In the genomic region with DNA sequence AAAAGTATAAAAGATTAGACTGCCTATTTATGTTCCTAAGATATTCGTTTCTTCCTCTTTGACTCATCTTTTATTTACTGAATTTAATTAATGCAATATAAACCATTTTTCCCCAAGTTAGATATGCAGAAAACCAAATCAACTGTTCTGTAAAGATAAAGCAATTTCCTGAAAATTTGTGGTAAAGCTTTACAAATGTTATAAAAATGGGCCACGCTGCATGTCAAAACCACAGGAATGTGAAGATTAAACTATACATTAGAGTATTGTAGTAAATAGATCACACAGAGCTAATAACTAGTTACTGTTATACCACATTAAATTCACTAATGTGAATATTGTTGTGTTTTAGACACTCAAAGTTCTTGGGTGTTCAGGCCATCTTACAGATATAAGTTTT, we compare ENCODE assay signal across 31 cellular contexts.
"Had no signal": no experiment of that assay in that cellular context is flagged by ENCODE, and none has a peak within 500 bp of the region (broad histone marks: within the 10 kb centered on the region; RNA-seq: fewer than 3 reads in every experiment).

No MANE protein-coding gene starts in this region.

- H3K4me1 Mint-ChIP-seq: activated B cell treated with CpG ODN at 0.5 μM for 24 hours; activated T-helper 17 cell treated with anti-CD3 and anti-CD28 coated beads, Interleukin-2, amount 50 U/mL, for 72 hours; central memory CD8-positive, alpha-beta T cell; endodermal cell; T-helper 17 cell had no signal

- H3K9me3 ChIP-seq: gastrocnemius medialis, heart right ventricle had no signal

- DNase-seq: activated B cell treated with CpG ODN at 0.5 μM for 24 hours; activated CD4-positive, alpha-beta T cell treated with anti-CD3 and anti-CD28 coated beads for 48 hours; activated CD4-positive, alpha-beta T cell treated with anti-CD3 and anti-CD28 coated beads, Interleukin-2, amount 50 U/mL, for 1 hour; activated CD4-positive, alpha-beta T cell treated with anti-CD3 and anti-CD28 coated beads, Interleukin-2, amount 50 U/mL, for 48 hours; activated CD8-positive, alpha-beta memory T cell treated with anti-CD3 and anti-CD28 coated beads for 24 hours; activated CD8-positive, alpha-beta T cell treated with anti-CD3 and anti-CD28 coated beads for 36 hours; activated effector memory CD4-positive, alpha-beta T cell treated with Interleukin-2 at 50 U/mL for 16 hours; activated gamma-delta T cell treated with Interleukin-2 at 50 U/mL for 16 hours; activated naive CD4-positive, alpha-beta T cell treated with anti-CD3 and anti-CD28 coated beads, Interleukin-2, amount 50 U/mL, for 16 hours; activated naive CD4-positive, alpha-beta T cell treated with Interleukin-2 at 50 U/mL for 16 hours; activated T-cell treated with anti-CD3 and anti-CD28 coated beads, Interleukin-2, amount 50 U/mL, for 4 hours; amniotic stem cell; anterior cingulate cortex; brain microvascular endothelial cell; dorsolateral prefrontal cortex; effector memory CD4-positive, alpha-beta T cell; endodermal cell; foreskin fibroblast; gastrocnemius medialis; glutamatergic neuron; heart right ventricle; T-helper 1 cell; T-helper 17 cell; T1000; WERI-Rb-1 had no signal

- H3K4me3 Mint-ChIP-seq: activated B cell treated with CpG ODN at 0.5 μM for 24 hours; activated CD8-positive, alpha-beta T cell treated with anti-CD3 and anti-CD28 coated beads for 36 hours; activated naive CD8-positive, alpha-beta T cell; activated T-cell treated with anti-CD3 and anti-CD28 coated beads, Interleukin-2, amount 50 U/mL, for 4 hours; activated T-helper 17 cell treated with anti-CD3 and anti-CD28 coated beads, Interleukin-2, amount 50 U/mL, for 72 hours; central memory CD8-positive, alpha-beta T cell; dendritic cell treated with granulocyte-macrophage colony-stimulating factor and Interleukin-4, amounts not matched to agents 40 ng/mL and 50 ng/mL, for 4 days; endodermal cell; T-helper 17 cell; T-helper 2 cell treated with Interferon-gamma antibody and Interleukin-4, amounts not matched to agents 5 μg/mL and 100 μg/mL, for 36 hours had no signal

- H3K27me3 ChIP-seq: brain microvascular endothelial cell, dorsolateral prefrontal cortex, gastrocnemius medialis, heart right ventricle had no signal

- H3K9me3 Mint-ChIP-seq: activated B cell treated with CpG ODN at 0.5 μM for 24 hours; activated CD8-positive, alpha-beta T cell treated with anti-CD3 and anti-CD28 coated beads for 36 hours; activated T-cell treated with anti-CD3 and anti-CD28 coated beads, Interleukin-2, amount 50 U/mL, for 4 hours; activated T-helper 17 cell treated with anti-CD3 and anti-CD28 coated beads, Interleukin-2, amount 50 U/mL, for 72 hours; central memory CD8-positive, alpha-beta T cell; dendritic cell treated with granulocyte-macrophage colony-stimulating factor and Interleukin-4, amounts not matched to agents 40 ng/mL and 50 ng/mL, for 4 days; endodermal cell; T-helper 2 cell treated with Interferon-gamma antibody and Interleukin-4, amounts not matched to agents 5 μg/mL and 100 μg/mL, for 36 hours had no signal

- H3K4me1 ChIP-seq: gastrocnemius medialis, heart right ventricle had no signal

- H3K27ac ChIP-seq: brain microvascular endothelial cell, coronary artery, dorsolateral prefrontal cortex, gastrocnemius medialis, heart right ventricle, WERI-Rb-1 had no signal

- H3K4me3 ChIP-seq: coronary artery, dorsolateral prefrontal cortex, gastrocnemius medialis, heart right ventricle had no signal

- H3K36me3 Mint-ChIP-seq: activated naive CD8-positive, alpha-beta T cell had no signal

- H3K27ac Mint-ChIP-seq: activated B cell treated with CpG ODN at 0.5 μM for 24 hours; activated CD8-positive, alpha-beta T cell treated with anti-CD3 and anti-CD28 coated beads for 36 hours; activated naive CD8-positive, alpha-beta T cell; activated T-helper 17 cell treated with anti-CD3 and anti-CD28 coated beads, Interleukin-2, amount 50 U/mL, for 72 hours; dendritic cell treated with granulocyte-macrophage colony-stimulating factor and Interleukin-4, amounts not matched to agents 40 ng/mL and 50 ng/mL, for 4 days; endodermal cell; T-helper 17 cell; T-helper 2 cell treated with Interferon-gamma antibody and Interleukin-4, amounts not matched to agents 5 μg/mL and 100 μg/mL, for 36 hours had no signal

- H3K36me3 ChIP-seq: brain microvascular endothelial cell, gastrocnemius medialis, heart right ventricle, WERI-Rb-1 had no signal

- H3K27me3 Mint-ChIP-seq: activated B cell treated with CpG ODN at 0.5 μM for 24 hours; activated CD8-positive, alpha-beta T cell treated with anti-CD3 and anti-CD28 coated beads for 36 hours; activated naive CD8-positive, alpha-beta T cell; activated T-helper 17 cell treated with anti-CD3 and anti-CD28 coated beads, Interleukin-2, amount 50 U/mL, for 72 hours; central memory CD8-positive, alpha-beta T cell; dendritic cell treated with granulocyte-macrophage colony-stimulating factor and Interleukin-4, amounts not matched to agents 40 ng/mL and 50 ng/mL, for 4 days had no signal
